Comparison of ENCODE assay signal across 16 cellular contexts in genomic region chr19:47241919-47242644, GRCh38. TPM values are rescaled to one million over a fixed set of nuclear protein-coding genes. Genes with fewer than 3 reads are reported as not detected.
A peak's percentile ranks its signal among the peaks of the same experiment; 100 is the strongest.
DNase-seq lines count a peak whose midpoint lies in the region; ATAC-seq and TF ChIP-seq lines count a peak whose summit lies in the region.
"Had no signal": no experiment of that assay in that cellular context is flagged by ENCODE, and none has a peak within 500 bp of the region (broad histone marks: within the 10 kb centered on the region; RNA-seq: fewer than 3 reads in every experiment).

No MANE protein-coding gene starts in this region.

- no peak for ATAC-seq in natural killer cell treated with Interleukin-12 subunit alpha and Interleukin-12 subunit beta and Interleukin-15 and Interleukin-18, amount 100 ng/mL, for 72 hours
- ATAC-seq in HG03025 (IDR thresholded peaks at IDR 0.05; ENCODE audit: low FRiP score, unreplicated experiment): no peak
- ATAC-seq in HG03039 (IDR thresholded peaks at IDR 0.05; ENCODE audit: unreplicated experiment): no peak

- H3K27me3 ChIP-seq in ascending aorta (no peaks in the 10 kb centered on the region), osteoblast (ENCODE audit: insufficient read depth, low read length) (peaks cover 5% of the 10 kb centered on the region)

- H3K4me2 ChIP-seq in osteoblast (ENCODE audit: insufficient read depth, low read length): no peak overlapping the region

- no peaks in the 10 kb centered on the region for H4K20me1 ChIP-seq in osteoblast (ENCODE audit: insufficient read depth, low read length)

- peaks cover 6 to 27% of the 10 kb centered on the region in 2 donors for H3K4me1 Mint-ChIP-seq in natural killer cell treated with Interleukin-12 subunit alpha and Interleukin-12 subunit beta and Interleukin-15 and Interleukin-18, amount 100 ng/mL, for 72 hours (ENCODE audit: low read depth in 2 of 2)

- no peaks in the 10 kb centered on the region for H3K9me3 Mint-ChIP-seq in natural killer cell treated with Interleukin-12 subunit alpha and Interleukin-12 subunit beta and Interleukin-15 and Interleukin-18, amount 100 ng/mL, for 72 hours
- H3K9me3 Mint-ChIP-seq: activated B cell treated with CpG ODN at 0.5 μM for 24 hours; stimulated activated naive B cell treated with anti-CD40 and anti-IgM and Interleukin-4, amounts not matched to agents 10 μg/mL and 1 μg/mL and 100 μg/mL, for 72 hours had no signal

- H2AFZ ChIP-seq in osteoblast (ENCODE audit: low read length): no peak overlapping the region

- H3K4me1 ChIP-seq in ascending aorta (peaks cover 27 to 35% of the 10 kb centered on the region in 2 donors), osteoblast (ENCODE audit: insufficient read depth, low read length) (peaks cover 17% of the 10 kb centered on the region)
- H3K4me1 ChIP-seq: prostate gland had no signal

- H3K4me3 ChIP-seq in ascending aorta (no peak overlapping the region), osteoblast (ENCODE audit: insufficient read depth, low read length) (no peak overlapping the region)
- H3K4me3 ChIP-seq: HAP-1, prostate gland had no signal

- TF ChIP-seq CTCF in ascending aorta (IDR thresholded peaks at IDR 0.05) (no peak), osteoblast (IDR thresholded peaks at IDR 0.05; ENCODE audit: extremely low read depth, low read depth, low read length) (no peak)

- intact Hi-C loops in ascending aorta (cut with DNase I): loop anchor here (5.0 to 10.0 kb wide), 2 partner anchors 390 to 617 kb away; partner anchors contain the start of genes AP2S1 and PTGIR

- no peaks in the 10 kb centered on the region for H3K36me3 Mint-ChIP-seq in natural killer cell treated with Interleukin-12 subunit alpha and Interleukin-12 subunit beta and Interleukin-15 and Interleukin-18, amount 100 ng/mL, for 72 hours
- H3K36me3 Mint-ChIP-seq: activated CD8-positive, alpha-beta memory T cell treated with anti-CD3 and anti-CD28 coated beads, Interleukin-2, amount 10 ng/mL, durations not matched to agents 7 days and 5 days had no signal

- H3K9me3 ChIP-seq in ascending aorta (no peaks in the 10 kb centered on the region), osteoblast (ENCODE audit: low read depth, low read length) (no peaks in the 10 kb centered on the region)
- H3K9me3 ChIP-seq: adrenal gland, HAP-1, prostate gland had no signal

- peak overlapping the region; percentile 58 to 64 for H3K27ac ChIP-seq in ascending aorta
- H3K27ac ChIP-seq in osteoblast (ENCODE audit: low read depth, low read length): no peak overlapping the region
- H3K27ac ChIP-seq: prostate gland had no signal

- H3K36me3 ChIP-seq in ascending aorta: no peaks in the 10 kb centered on the region
- no peaks in the 10 kb centered on the region for H3K36me3 ChIP-seq in osteoblast (ENCODE audit: insufficient read depth, low read length)
- H3K36me3 ChIP-seq: adrenal gland, HAP-1, prostate gland had no signal

- peaks cover 0 to 6% of the 10 kb centered on the region in 2 donors for H3K27me3 Mint-ChIP-seq in natural killer cell treated with Interleukin-12 subunit alpha and Interleukin-12 subunit beta and Interleukin-15 and Interleukin-18, amount 100 ng/mL, for 72 hours

- DNase-seq in ELR (ENCODE audit: low read depth): peak; percentile 17
- DNase-seq in M059J (ENCODE audit: low read depth): peak; percentile 25
- no peak for DNase-seq in ascending aorta (ENCODE audit: low spot score in 2 of 2)
- peak; percentile 62 for DNase-seq in osteoblast (ENCODE audit: insufficient read length, low spot score, missing footprints)
- DNase-seq in natural killer cell treated with Interleukin-12 subunit alpha and Interleukin-12 subunit beta and Interleukin-15 and Interleukin-18, amount 100 ng/mL, for 72 hours (ENCODE audit: low spot score): no peak
- DNase-seq in NCI-H774 (lab: John Stamatoyannopoulos, UW): no peak
- DNase-seq: foreskin melanocyte; stimulated activated naive B cell treated with anti-CD40 and anti-IgM and Interleukin-4, amounts not matched to agents 10 μg/mL and 1 μg/mL and 100 μg/mL, for 72 hours had no signal

- H3K79me2 ChIP-seq in osteoblast (ENCODE audit: insufficient read depth, low read length): no peaks in the 10 kb centered on the region

- no peak overlapping the region for H3K27ac Mint-ChIP-seq in natural killer cell treated with Interleukin-12 subunit alpha and Interleukin-12 subunit beta and Interleukin-15 and Interleukin-18, amount 100 ng/mL, for 72 hours
- H3K27ac Mint-ChIP-seq: activated B cell treated with CpG ODN at 0.5 μM for 24 hours; activated CD8-positive, alpha-beta memory T cell treated with anti-CD3 and anti-CD28 coated beads, Interleukin-2, amount 10 ng/mL, durations not matched to agents 7 days and 5 days; CD14-positive monocyte; stimulated activated naive B cell treated with anti-CD40 and anti-IgM and Interleukin-4, amounts not matched to agents 10 μg/mL and 1 μg/mL and 100 μg/mL, for 72 hours had no signal

- no peak overlapping the region for H3K4me3 Mint-ChIP-seq in natural killer cell treated with Interleukin-12 subunit alpha and Interleukin-12 subunit beta and Interleukin-15 and Interleukin-18, amount 100 ng/mL, for 72 hours
- H3K4me3 Mint-ChIP-seq: activated B cell treated with CpG ODN at 0.5 μM for 24 hours; activated CD8-positive, alpha-beta memory T cell treated with anti-CD3 and anti-CD28 coated beads, Interleukin-2, amount 10 ng/mL, durations not matched to agents 7 days and 5 days; CD14-positive monocyte; stimulated activated naive B cell treated with anti-CD40 and anti-IgM and Interleukin-4, amounts not matched to agents 10 μg/mL and 1 μg/mL and 100 μg/mL, for 72 hours had no signal

RNA-seq across cellular contexts. Expression of gene BBC3, which starts 11.1 kb away (rescaled TPM):
- total RNA-seq in M059J (2014; rRNA removed; shearing (Covaris generic)): 1.9 and 5.0 TPM in 2 replicates
- total RNA-seq in ascending aorta: 14.9 TPM
- 26.8 and 28.2 TPM in 2 replicates for total RNA-seq in osteoblast
- total RNA-seq in natural killer cell treated with Interleukin-12 subunit alpha and Interleukin-12 subunit beta and Interleukin-15 and Interleukin-18, amount 100 ng/mL, for 72 hours: 1 to 10 TPM; 4.8 to 9.7 TPM

RNA-seq across cellular contexts. Expression of gene CCDC9, which starts 14.2 kb away (rescaled TPM):
- 2.1 and 6.0 TPM in 2 replicates for total RNA-seq in M059J (2014; rRNA removed; shearing (Covaris generic))
- total RNA-seq in ascending aorta: 45.3 TPM
- total RNA-seq in osteoblast: 7.6 and 8.0 TPM in 2 replicates
- total RNA-seq in natural killer cell treated with Interleukin-12 subunit alpha and Interleukin-12 subunit beta and Interleukin-15 and Interleukin-18, amount 100 ng/mL, for 72 hours: 10 to 100 TPM; 42.8 to 58.4 TPM

RNA-seq across cellular contexts. Expression of gene INAFM1, which starts 32.6 kb away (rescaled TPM):
- 1.9 and 6.0 TPM in 2 replicates for total RNA-seq in M059J (2014; rRNA removed; shearing (Covaris generic))
- total RNA-seq in ascending aorta (33.7 TPM), osteoblast (2.5 and 4.4 TPM in 2 replicates)
- total RNA-seq in natural killer cell treated with Interleukin-12 subunit alpha and Interleukin-12 subunit beta and Interleukin-15 and Interleukin-18, amount 100 ng/mL, for 72 hours: 10 to 100 TPM; 14.0 to 16.1 TPM

Comparison
In these comparisons a context has a peak if more than half of its experiments do, and no peak if none do; other contexts are left out.
1. DNase-seq: peak in ELR (single experiment), M059J (single experiment) and osteoblast (single experiment); none in ascending aorta (0 of 2), natural killer cell treated with Interleukin-12 subunit alpha and Interleukin-12 subunit beta and Interleukin-15 and Interleukin-18, amount 100 ng/mL, for 72 hours (single experiment) and NCI-H774 (single experiment).